ENCODE assay signal across 1 cellular context in the genomic region with DNA sequence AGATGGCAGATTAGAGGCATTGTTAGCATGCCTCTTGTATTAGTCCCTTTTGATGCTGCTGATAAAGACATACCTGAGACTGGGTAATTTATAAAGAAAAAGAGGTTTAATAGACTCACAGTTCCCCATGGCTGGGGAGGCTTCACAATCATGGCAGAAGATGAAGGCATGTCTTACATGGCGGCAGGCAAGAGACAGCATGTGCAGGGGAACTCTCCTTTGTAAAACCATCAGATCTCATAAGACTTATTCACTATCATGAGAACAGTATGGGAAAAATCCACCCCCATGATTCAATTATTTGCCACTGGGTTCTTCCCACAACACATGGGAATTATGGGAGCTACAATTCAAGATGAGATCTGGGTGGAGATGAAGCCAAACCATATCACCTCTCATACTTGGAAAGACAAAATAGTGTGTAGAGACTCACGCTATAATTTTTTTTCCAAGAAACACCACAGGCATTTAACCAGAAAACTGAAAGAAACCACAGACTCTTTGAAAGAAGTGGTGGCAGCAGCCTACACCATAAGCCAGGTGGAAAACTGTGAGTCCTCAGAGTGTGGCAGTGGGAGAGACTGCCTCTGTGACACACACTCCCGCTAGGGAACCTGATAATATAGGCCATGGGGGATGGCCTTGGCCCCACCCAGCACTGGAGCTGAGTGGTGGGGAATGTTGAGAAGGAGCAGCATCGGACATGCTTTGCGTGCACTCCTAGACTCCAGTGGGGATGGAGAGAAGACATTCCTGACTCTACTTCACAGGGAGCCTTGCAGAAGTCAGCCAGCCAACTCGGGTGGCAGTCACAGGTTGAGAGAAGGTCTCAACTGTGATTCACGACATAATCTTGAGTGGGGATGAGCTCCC.
TF ChIP-seq lines count a peak whose summit lies in the region.

No MANE protein-coding gene starts in this region.

TF ChIP-seq in HepG2, 621 proteins besides CTCF, POLR2A, EP300 and RAD21 (continued from another document):
- no peak for TF ChIP-seq ZNF503 (CRISPR knock-in tag; IDR thresholded peaks at IDR 0.05)
- no peak for TF ChIP-seq KDM5B (CRISPR knock-in tag; IDR thresholded peaks at IDR 0.05; ENCODE audit: borderline replicate concordance)
TF ChIP-seq in HepG2: peak in this region for 0.
